In the genomic region with DNA sequence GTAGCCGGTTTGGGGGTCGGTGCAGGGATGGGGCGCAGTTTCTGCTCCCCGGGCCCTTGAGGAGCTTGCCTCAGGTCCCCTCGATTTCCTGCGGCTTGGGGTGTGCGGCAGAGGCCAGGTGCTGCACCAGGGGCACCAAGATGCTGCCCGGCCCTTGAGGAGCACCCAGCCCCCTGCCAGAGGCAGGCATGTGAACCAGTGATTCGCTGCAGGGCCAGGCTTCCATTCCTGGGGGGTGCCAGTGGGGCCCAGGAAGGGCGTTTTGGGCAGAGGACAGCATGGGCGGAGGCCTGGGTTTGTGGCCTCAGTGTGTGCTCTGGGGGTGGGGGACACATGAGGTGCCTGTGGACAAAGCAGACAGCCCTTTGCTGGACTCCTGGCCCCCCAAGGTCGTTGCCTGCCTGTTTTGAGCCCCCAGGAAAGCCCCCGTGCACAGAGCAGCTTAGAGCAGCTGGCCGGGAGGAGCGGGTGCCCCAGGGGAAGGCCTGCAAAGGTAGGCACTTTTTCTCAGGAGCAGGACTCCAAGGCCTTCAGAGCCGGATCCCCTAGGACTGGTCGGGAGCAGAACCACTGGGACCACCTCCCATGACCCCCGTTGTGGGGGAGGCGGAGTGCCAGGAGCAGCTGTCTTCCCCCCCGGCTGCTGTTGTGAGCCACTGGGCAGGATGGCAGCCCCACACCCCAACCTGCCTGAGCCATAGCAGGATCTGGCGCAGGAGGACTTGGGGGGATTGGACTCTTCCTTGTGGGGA, we compare ENCODE assay signal across 9 cellular contexts. TPM values are rescaled to one million over a fixed set of nuclear protein-coding genes. Genes with fewer than 3 reads are reported as not detected.
DNase-seq lines count a peak whose midpoint lies in the region; ATAC-seq, FAIRE-seq and TF ChIP-seq lines count a peak whose summit lies in the region.
"Had no signal": no experiment of that assay in that cellular context is flagged by ENCODE, and none has a peak within 500 bp of the region (broad histone marks: within the 10 kb centered on the region; RNA-seq: fewer than 3 reads in every experiment).

No MANE protein-coding gene starts in this region.

- ATAC-seq in CD4-positive, alpha-beta T cell (ENCODE audit: poor library complexity), result no peak
- no peak for ATAC-seq in HG02973 (IDR thresholded peaks at IDR 0.05; ENCODE audit: unreplicated experiment)

- no peak for FAIRE-seq in GM12892 (lab: Jason Lieb, UNC)

- peaks cover 18% of the 10 kb centered on the region for H3K4me1 Mint-ChIP-seq in CD4-positive, alpha-beta T cell (ENCODE audit: low read depth)
- H3K4me1 Mint-ChIP-seq in endodermal cell, result no peaks in the 10 kb centered on the region

- H3K9ac ChIP-seq in OCI-LY1 (ENCODE audit: low read length), result no peak overlapping the region
- H3K9ac ChIP-seq in endodermal cell (ENCODE audit: extremely low read depth, low read length, poor library complexity, severe bottlenecking), result peak overlapping the region; percentile 47

- intact Hi-C loops in CD4-positive, alpha-beta T cell (cut with DNase I, micrococcal nuclease), result loop anchor here (5.0 to 10.0 kb wide), 5 partner anchors 307 to 1068 kb away; partner anchors contain the start of genes ABTB1 (in 1 of the 2), SEC61A1 (in 1 of the 2) and SLC41A3 (in 1 of the 2)

- 60 to 70% methylated on average over 8 to 21 of the region's 21 CpGs for WGBS in endodermal cell (ENCODE audit: insufficient coverage in 1 of 2, insufficient read length in 1 of 2), 2 experiments

- DNase-seq in CD4-positive, alpha-beta T cell, result no peak
- DNase-seq in endodermal cell (no peak), osteoblast (ENCODE audit: insufficient read length, low spot score, missing footprints) (peak; percentile 89), NCI-H774 (lab: John Stamatoyannopoulos, UW) (no peak), GM12892 (ENCODE audit: insufficient read length) (no peak), HuH-7.5 (ENCODE audit: low spot score) (no peak)
- DNase-seq: KG1 had no signal

- H3K4me1 ChIP-seq in OCI-LY1 (ENCODE audit: insufficient read depth, low read length, severe bottlenecking), result peaks cover 13% of the 10 kb centered on the region
- H3K4me1 ChIP-seq in endodermal cell (ENCODE audit: control insufficient read depth, insufficient read depth, low read length), result peaks cover 9% of the 10 kb centered on the region
- peaks cover 23% of the 10 kb centered on the region for H3K4me1 ChIP-seq in osteoblast (ENCODE audit: insufficient read depth, low read length)

- no peaks in the 10 kb centered on the region for H3K9me3 ChIP-seq in CD4-positive, alpha-beta T cell (ENCODE audit: control insufficient read depth, low read length)
- H3K9me3 ChIP-seq in OCI-LY1 (ENCODE audit: low read length) (no peaks in the 10 kb centered on the region), endodermal cell (ENCODE audit: control insufficient read depth, low read length) (no peaks in the 10 kb centered on the region), osteoblast (ENCODE audit: low read depth, low read length) (no peaks in the 10 kb centered on the region)

- H3K4me2 ChIP-seq in OCI-LY1 (ENCODE audit: low read length), result peak overlapping the region; percentile 59; the same call in 1 of the 2 replicates
- peak overlapping the region; percentile 76 for H3K4me2 ChIP-seq in osteoblast (ENCODE audit: insufficient read depth, low read length)

- no peak overlapping the region for H3K27ac ChIP-seq in CD4-positive, alpha-beta T cell (ENCODE audit: low read depth, low read length)
- H3K27ac ChIP-seq in OCI-LY1 (ENCODE audit: low read depth, low read length, poor library complexity, severe bottlenecking) (no peak overlapping the region), endodermal cell (ENCODE audit: low read depth, low read length) (no peak overlapping the region), osteoblast (ENCODE audit: low read depth, low read length) (peak overlapping the region; percentile 53)

- no peaks in the 10 kb centered on the region for H3K27me3 Mint-ChIP-seq in CD4-positive, alpha-beta T cell
- peaks cover 18% of the 10 kb centered on the region for H3K27me3 Mint-ChIP-seq in endodermal cell (ENCODE audit: insufficient read depth)

- H3K79me2 ChIP-seq in OCI-LY1 (ENCODE audit: insufficient read depth, low read length) (no peaks in the 10 kb centered on the region), osteoblast (ENCODE audit: insufficient read depth, low read length) (peaks cover 61% of the 10 kb centered on the region)

- H3K4me3 ChIP-seq in OCI-LY1 (ENCODE audit: low read depth, low read length, poor library complexity, severe bottlenecking) (peak overlapping the region; percentile 56), endodermal cell (ENCODE audit: low read length) (peak overlapping the region; percentile 81), osteoblast (ENCODE audit: insufficient read depth, low read length) (peak overlapping the region; percentile 83)

- no peaks in the 10 kb centered on the region for H3K9me3 Mint-ChIP-seq in CD4-positive, alpha-beta T cell
- no peaks in the 10 kb centered on the region for H3K9me3 Mint-ChIP-seq in endodermal cell

- no peaks in the 10 kb centered on the region for H3K27me3 ChIP-seq in CD4-positive, alpha-beta T cell (ENCODE audit: control insufficient read depth, insufficient read depth, low read length)
- no peaks in the 10 kb centered on the region; the same call in 1 of the 2 replicates for H3K27me3 ChIP-seq in OCI-LY1 (ENCODE audit: insufficient read depth, low read length)
- peaks cover 11% of the 10 kb centered on the region for H3K27me3 ChIP-seq in endodermal cell (ENCODE audit: control insufficient read depth, insufficient read depth, low read length, poor library complexity, severe bottlenecking)
- H3K27me3 ChIP-seq in osteoblast (ENCODE audit: insufficient read depth, low read length), result no peaks in the 10 kb centered on the region

- H3K27ac Mint-ChIP-seq in CD4-positive, alpha-beta T cell, result no peak overlapping the region
- H3K27ac Mint-ChIP-seq in endodermal cell, result no peak overlapping the region

- no peak for TF ChIP-seq POLR2A in GM12892 (IDR thresholded peaks at IDR 0.05; ENCODE audit: low read depth, low read length)

- no peaks in the 10 kb centered on the region for H3K36me3 ChIP-seq in OCI-LY1 (ENCODE audit: insufficient read depth, low read length)
- peaks cover 15% of the 10 kb centered on the region for H3K36me3 ChIP-seq in endodermal cell (ENCODE audit: control insufficient read depth, insufficient read depth, low read length)
- peaks cover 7% of the 10 kb centered on the region for H3K36me3 ChIP-seq in osteoblast (ENCODE audit: insufficient read depth, low read length)

- CTCF ChIA-PET in CD4-positive, alpha-beta T cell (lab: Charles Lee), result no interaction called here

- POLR2A ChIA-PET in CD4-positive, alpha-beta T cell (lab: Charles Lee), result no interaction called here

- no peaks in the 10 kb centered on the region for H3K9me2 ChIP-seq in OCI-LY1 (ENCODE audit: low read depth, low read length)

- H4K20me1 ChIP-seq in OCI-LY1 (ENCODE audit: insufficient read depth, low read length) (no peaks in the 10 kb centered on the region), osteoblast (ENCODE audit: insufficient read depth, low read length) (peaks cover 55% of the 10 kb centered on the region)

- H3K36me3 Mint-ChIP-seq in CD4-positive, alpha-beta T cell (ENCODE audit: low read depth), result no peaks in the 10 kb centered on the region
- peaks cover 7% of the 10 kb centered on the region for H3K36me3 Mint-ChIP-seq in endodermal cell (ENCODE audit: low read depth)

- no peak for TF ChIP-seq CTCF in CD4-positive, alpha-beta T cell (IDR thresholded peaks at IDR 0.05)
- TF ChIP-seq CTCF in OCI-LY1 (IDR thresholded peaks at IDR 0.05; ENCODE audit: low read length), result no peak
- no peak for TF ChIP-seq CTCF in endodermal cell (conservative IDR thresholded peaks at IDR 0.05)
- no peak for TF ChIP-seq CTCF in osteoblast (IDR thresholded peaks at IDR 0.05; ENCODE audit: extremely low read depth, low read depth, low read length)

- no peaks in the 10 kb centered on the region for H3F3A ChIP-seq in OCI-LY1 (ENCODE audit: insufficient read depth, low read length)

- H3K4me3 Mint-ChIP-seq in CD4-positive, alpha-beta T cell, result peak overlapping the region; percentile 82
- H3K4me3 Mint-ChIP-seq in endodermal cell, result peak overlapping the region; percentile 56

- H2AFZ ChIP-seq in OCI-LY1 (ENCODE audit: low read length) (no peak overlapping the region), osteoblast (ENCODE audit: low read length) (no peak overlapping the region)

RNA-seq across cellular contexts. Expression of gene PLXNA1, which starts 1.7 kb away (rescaled TPM):
- total RNA-seq in CD4-positive, alpha-beta T cell, result 10 to 100 TPM in 1 of 2 experiments, 1 to 10 TPM in 1; 9.8 to 10.6 TPM
- total RNA-seq in endodermal cell (10 to 100 TPM; 66.3 to 79.4 TPM), osteoblast (91.3 and 107 TPM in 2 replicates)
- polyA plus RNA-seq in endodermal cell (2013, experiment 1 of 2), result 64.5 TPM
- 61.1 TPM for polyA plus RNA-seq in endodermal cell (2013, experiment 2 of 2)
- 6.4 TPM for polyA plus RNA-seq in GM12892 (2012; ENCODE audit: missing spikeins)
